ENCODE assay signal across 18 cellular contexts in genomic region chr6:160106010-160106409, GRCh38. TPM values are rescaled to one million over a fixed set of nuclear protein-coding genes. Genes with fewer than 3 reads are reported as not detected.
"Had no signal": no experiment of that assay in that cellular context is flagged by ENCODE, and none has a peak within 500 bp of the region (broad histone marks: within the 10 kb centered on the region; RNA-seq: fewer than 3 reads in every experiment).

No MANE protein-coding gene starts in this region.

- H3K4me1 Mint-ChIP-seq: neural crest cell had no signal

- ATAC-seq: foreskin keratinocyte; left cardiac atrium; left ventricle myocardium superior; naive thymus-derived CD4-positive, alpha-beta T cell; stimulated activated naive CD8-positive, alpha-beta T cell treated with anti-CD3 and anti-CD28 coated beads, Interleukin-15, Interleukin-2, amounts not matched to agents 100 U/mL and 50 U/mL, for 24 hours had no signal

- H3K9me3 ChIP-seq: colonic mucosa, suprapubic skin, thyroid gland, uterus had no signal

- H3K36me3 ChIP-seq: uterus had no signal

- FAIRE-seq: kidney, small intestine had no signal

- H3K4me3 ChIP-seq: colonic mucosa, suprapubic skin, thyroid gland, uterus had no signal

- H3K4me3 Mint-ChIP-seq: immature natural killer cell, neural crest cell, type B pancreatic cell had no signal

- H3K4me1 ChIP-seq: colonic mucosa, foreskin keratinocyte, suprapubic skin, thyroid gland, uterus had no signal

- H3K27me3 Mint-ChIP-seq: naive thymus-derived CD4-positive, alpha-beta T cell; type B pancreatic cell had no signal

- H3K27ac ChIP-seq: colonic mucosa, foreskin keratinocyte, suprapubic skin, thyroid gland, uterus had no signal

- DNase-seq: colonic mucosa; dermis blood vessel endothelial cell; erythroblast; foreskin keratinocyte; immature natural killer cell; kidney; left cardiac atrium; left ventricle myocardium superior; naive thymus-derived CD4-positive, alpha-beta T cell; small intestine; stimulated activated CD4-positive, alpha-beta T cell treated with anti-CD3 and anti-CD28 coated beads, Interleukin-2, amount 100 ng/mL, for 48 hours; stimulated activated naive CD8-positive, alpha-beta T cell treated with anti-CD3 and anti-CD28 coated beads, Interleukin-15, Interleukin-2, amounts not matched to agents 100 U/mL and 50 U/mL, for 24 hours; thyroid gland; uterus had no signal

- H3K27me3 ChIP-seq: colonic mucosa, foreskin keratinocyte, suprapubic skin, thyroid gland, uterus had no signal

- H3K9me3 Mint-ChIP-seq: immature natural killer cell; naive thymus-derived CD4-positive, alpha-beta T cell; neural crest cell; type B pancreatic cell had no signal

RNA-seq across cellular contexts. Expression of gene SLC22A1, which starts 15.6 kb away (rescaled TPM):
- total RNA-seq: lung microvascular endothelial cell had no signal
- polyA plus RNA-seq: naive thymus-derived CD4-positive, alpha-beta T cell had no signal
